In the genomic region with DNA sequence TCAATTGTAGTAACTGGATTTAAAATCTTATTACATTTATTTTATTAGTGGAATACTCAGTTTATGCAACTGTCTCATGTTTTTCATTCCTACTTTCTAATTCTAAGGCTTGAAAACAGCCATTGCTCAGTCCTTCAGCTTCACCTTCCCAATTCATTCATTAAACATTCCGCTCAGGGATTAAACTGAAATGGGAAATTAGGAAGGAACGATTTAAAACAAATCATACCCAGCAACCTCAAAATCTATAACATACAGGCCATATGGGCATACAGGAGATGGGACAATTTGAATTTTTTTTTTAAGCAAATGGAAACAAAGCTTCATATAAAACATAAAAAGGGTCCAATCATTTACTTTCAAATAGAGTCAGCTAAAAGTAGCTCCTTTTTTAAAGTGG, we compare ENCODE assay signal across 8 cellular contexts. TPM values are rescaled to one million over a fixed set of nuclear protein-coding genes. Genes with fewer than 3 reads are reported as not detected.
DNase-seq lines count a peak whose midpoint lies in the region; ATAC-seq and TF ChIP-seq lines count a peak whose summit lies in the region.
"Not testable (repeated sequence)": the region's sequence is repeated elsewhere in the genome, so short reads cannot be mapped to it uniquely, and the experiment has no call there.

No MANE protein-coding gene starts in this region.

- H3K27me3 ChIP-seq in gastrocnemius medialis, uterus: not testable (repeated sequence)

- ATAC-seq in gastrocnemius medialis: not testable (repeated sequence)

- not testable (repeated sequence) for TF ChIP-seq CTCF in GM12865 (IDR thresholded peaks at IDR 0.05; ENCODE audit: insufficient read depth, low read depth, low read length, missing control alignments); MCF 10A (IDR thresholded peaks at IDR 0.05; ENCODE audit: unreplicated experiment); fibroblast of villous mesenchyme (IDR thresholded peaks at IDR 0.05; ENCODE audit: insufficient read depth, low read depth, low read length); mesothelial cell of epicardium (IDR thresholded peaks at IDR 0.05; ENCODE audit: unreplicated experiment); gastrocnemius medialis (IDR thresholded peaks at IDR 0.05 in 4 of 5, conservative IDR thresholded peaks at IDR 0.05 in 1 of 5); uterus (IDR thresholded peaks at IDR 0.05)

- CTCF ChIA-PET in activated CD4-positive, alpha-beta memory T cell treated with anti-CD3 and anti-CD28 coated beads, Interleukin-2, amount 10 ng/mL, durations not matched to agents 7 days and 5 days (lab: Charles Lee): not testable (repeated sequence)
- CTCF ChIA-PET in MCF 10A (lab: Yijun Ruan, JAX): interaction anchor here (0.6 to 1.3 kb wide), 3 partner anchors 32 to 1250 kb away, joined by 3 read pairs; no protein-coding TSS in a partner anchor

- intact Hi-C loops in MCF 10A (cut with micrococcal nuclease): loop anchor here (5.0 kb wide), 3 partner anchors 52 to 277 kb away; no protein-coding TSS in a partner anchor
- intact Hi-C loops in gastrocnemius medialis (cut with DNase I; ENCODE audit: low total_unique reads): loop anchor here (5.0 to 10.0 kb wide), 3 partner anchors 65 to 237 kb away; no protein-coding TSS in a partner anchor
- intact Hi-C loops in uterus (cut with DNase I; ENCODE audit: low total_unique reads): not testable (repeated sequence)

- peaks cover 42% of the 10 kb centered on the region for H3K36me3 Mint-ChIP-seq in activated CD4-positive, alpha-beta memory T cell treated with anti-CD3 and anti-CD28 coated beads, Interleukin-2, amount 10 ng/mL, durations not matched to agents 7 days and 5 days (ENCODE audit: low read depth)
- H3K36me3 Mint-ChIP-seq in MCF 10A (ENCODE audit: insufficient read depth, unreplicated experiment): peaks cover 17% of the 10 kb centered on the region
- not testable (repeated sequence) for H3K36me3 Mint-ChIP-seq in mesothelial cell of epicardium

- not testable (repeated sequence) for H3K9me3 Mint-ChIP-seq in activated CD4-positive, alpha-beta memory T cell treated with anti-CD3 and anti-CD28 coated beads, Interleukin-2, amount 10 ng/mL, durations not matched to agents 7 days and 5 days; MCF 10A (ENCODE audit: unreplicated experiment); mesothelial cell of epicardium

- H3K4me1 ChIP-seq in gastrocnemius medialis: peaks cover 15 to 50% of the 10 kb centered on the region in 2 donors
- not testable (repeated sequence) for H3K4me1 ChIP-seq in uterus

- peaks cover 41% of the 10 kb centered on the region for H3K4me1 Mint-ChIP-seq in activated CD4-positive, alpha-beta memory T cell treated with anti-CD3 and anti-CD28 coated beads, Interleukin-2, amount 10 ng/mL, durations not matched to agents 7 days and 5 days
- H3K4me1 Mint-ChIP-seq in MCF 10A (ENCODE audit: insufficient read depth, unreplicated experiment): peaks cover 18% of the 10 kb centered on the region
- H3K4me1 Mint-ChIP-seq in mesothelial cell of epicardium: peaks cover 62% of the 10 kb centered on the region

- not testable (repeated sequence) for TF ChIP-seq POLR2A in gastrocnemius medialis (IDR thresholded peaks at IDR 0.05); uterus (IDR thresholded peaks at IDR 0.05)

- H3K27ac ChIP-seq in gastrocnemius medialis (peak overlapping the region; percentile 97 to 100 (median 98)), uterus (peak overlapping the region; percentile 97 to 100)

- H3K27ac Mint-ChIP-seq in activated CD4-positive, alpha-beta memory T cell treated with anti-CD3 and anti-CD28 coated beads, Interleukin-2, amount 10 ng/mL, durations not matched to agents 7 days and 5 days: peak overlapping the region; percentile 99
- H3K27ac Mint-ChIP-seq in MCF 10A (ENCODE audit: low read depth, unreplicated experiment) (peak overlapping the region; percentile 93), mesothelial cell of epicardium (peak overlapping the region; percentile 98)

- not testable (repeated sequence) for DNase-seq in GM12865 (ENCODE audit: low read depth); activated CD4-positive, alpha-beta memory T cell treated with anti-CD3 and anti-CD28 coated beads, Interleukin-2, amount 10 ng/mL, durations not matched to agents 7 days and 5 days; MCF 10A (ENCODE audit: unreplicated experiment); fibroblast of villous mesenchyme (ENCODE audit: low read depth); mesothelial cell of epicardium (ENCODE audit: low spot score in 2 of 2, unreplicated experiment in 2 of 2); gastrocnemius medialis; uterus
- DNase-seq in NCI-H82 (lab: John Stamatoyannopoulos, UW): peak; percentile 36

- peak overlapping the region; percentile 99 for H3K4me3 Mint-ChIP-seq in activated CD4-positive, alpha-beta memory T cell treated with anti-CD3 and anti-CD28 coated beads, Interleukin-2, amount 10 ng/mL, durations not matched to agents 7 days and 5 days
- H3K4me3 Mint-ChIP-seq in MCF 10A (ENCODE audit: unreplicated experiment) (peak overlapping the region; percentile 82), mesothelial cell of epicardium (peak overlapping the region; percentile 80)

- POLR2A ChIA-PET in activated CD4-positive, alpha-beta memory T cell treated with anti-CD3 and anti-CD28 coated beads, Interleukin-2, amount 10 ng/mL, durations not matched to agents 7 days and 5 days (lab: Charles Lee): interaction anchor here (1.2 to 2.9 kb wide), 3 partner anchors 8 to 52 kb away, joined by 3 to 23 read pairs (median 22); no protein-coding TSS in a partner anchor
- POLR2A ChIA-PET in MCF 10A (lab: Yijun Ruan, JAX): interaction anchor here (0.6 to 13.8 kb wide), 10 partner anchors 9 to 355 kb away, joined by 3 to 350 read pairs (median 4); no protein-coding TSS in a partner anchor

- H3K4me3 ChIP-seq in GM12865 (ENCODE audit: low read depth, low read length): peak overlapping the region; percentile 88
- peak overlapping the region; percentile 37 for H3K4me3 ChIP-seq in fibroblast of villous mesenchyme (ENCODE audit: low read depth, low read length)
- H3K4me3 ChIP-seq in gastrocnemius medialis: peak overlapping the region; percentile 23 to 50 (median 30)
- peak overlapping the region in 1 of 2 donors; percentile 13 for H3K4me3 ChIP-seq in uterus

- BruUV-seq in MCF 10A (replicated peaks; lab: Mats Ljungman, UMichigan): not testable (repeated sequence)

- in situ Hi-C loops in gastrocnemius medialis (cut with MboI; ENCODE audit: low sequenced_read_pairs in 4 of 4): loop anchor here in 2 of 4 donors (25.0 kb wide), 1 partner anchor 622 kb away; a partner anchor contains a TSS

- H3K27me3 Mint-ChIP-seq in activated CD4-positive, alpha-beta memory T cell treated with anti-CD3 and anti-CD28 coated beads, Interleukin-2, amount 10 ng/mL, durations not matched to agents 7 days and 5 days; MCF 10A (ENCODE audit: insufficient read depth, unreplicated experiment); mesothelial cell of epicardium (ENCODE audit: low read depth): not testable (repeated sequence)

- not testable (repeated sequence) for H3K36me3 ChIP-seq in gastrocnemius medialis, uterus

- H3K9me3 ChIP-seq in gastrocnemius medialis, uterus: not testable (repeated sequence)

RNA-seq across cellular contexts. Expression of a gene that starts 3.5 kb away (rescaled TPM):
- total RNA-seq in activated CD4-positive, alpha-beta memory T cell treated with anti-CD3 and anti-CD28 coated beads, Interleukin-2, amount 10 ng/mL, durations not matched to agents 7 days and 5 days: 10 to 100 TPM; 89.5 to 90.4 TPM
- total RNA-seq in MCF 10A (2022): 42.9 and 49.3 TPM in 2 replicates
- 20.3 and 22.9 TPM in 2 replicates for total RNA-seq in fibroblast of villous mesenchyme
- 38.1 to 39.5 TPM (median 38.8 TPM) in 3 replicates for total RNA-seq in mesothelial cell of epicardium
- total RNA-seq in gastrocnemius medialis: 1 to 10 TPM; 4.1 to 5.9 (median 4.7) TPM
- 10 to 100 TPM in 3 of 4 donors, 1 to 10 TPM in 1; 7.4 to 37.8 (median 18.4) TPM for total RNA-seq in uterus
